ENCODE assay signal across 8 cellular contexts in genomic region chr11:61332823-61333637, GRCh38. TPM values are rescaled to one million over a fixed set of nuclear protein-coding genes. Genes with fewer than 3 reads are reported as not detected.
A peak's percentile ranks its signal among the peaks of the same experiment; 100 is the strongest.
DNase-seq lines count a peak whose midpoint lies in the region; ATAC-seq and TF ChIP-seq lines count a peak whose summit lies in the region.

Gene DDB1 (minus strand): TSS chr11:61333105. CDS start chr11:61332968, 137 bp downstream.
Gene TKFC (plus strand): TSS chr11:61333228. CDS start chr11:61334729, 1,501 bp downstream.

- H3K4me3 ChIP-seq in AG09309 (ENCODE audit: control insufficient read depth, low read depth, low read length), result peak within 1 kb of the TSS; percentile 87
- peak within 1 kb of the TSS; percentile 82 to 99 (median 90) for H3K4me3 ChIP-seq in spleen

- ATAC-seq in GM19035 (IDR thresholded peaks at IDR 0.05; ENCODE audit: unreplicated experiment) (peak; percentile 90), HG03342 (IDR thresholded peaks at IDR 0.05; ENCODE audit: unreplicated experiment) (peak; percentile 87)

- intact Hi-C loops in spleen (cut with DNase I; ENCODE audit: low total_unique reads), result loop anchor here (10.0 kb wide), 1 partner anchor 92 kb away; the partner anchor contains the start of gene CPSF7

- peaks cover 36 to 89% (median 57%) of the 10 kb centered on the region in 6 donors for H3K4me1 ChIP-seq in spleen

- TF ChIP-seq CTCF in AG09309 (IDR thresholded peaks at IDR 0.05; ENCODE audit: control insufficient read depth, insufficient read depth, low read depth, low read length, missing control alignments), result no peak
- TF ChIP-seq CTCF in spleen (IDR thresholded peaks at IDR 0.05 in 8 of 11, conservative IDR thresholded peaks at IDR 0.05 in 3 of 11), result peak in 3 of 11 experiments; percentile 6 to 23 (median 23)

- peak; percentile 8 to 62 (median 58) for TF ChIP-seq POLR2A in spleen (IDR thresholded peaks at IDR 0.05)

- no peaks in the 10 kb centered on the region for H3K9me3 ChIP-seq in spleen

- H3K36me3 ChIP-seq in spleen, result peaks cover 0 to 34% (median 12%) of the 10 kb centered on the region in 6 donors

- no peaks in the 10 kb centered on the region for H3K27me3 ChIP-seq in spleen (replicated peaks in 1 of 7)

- DNase-seq in AG09309 (ENCODE audit: low read depth) (peak; percentile 33), NCI-H446 (lab: John Stamatoyannopoulos, UW) (peak; percentile 90 to 97), inferior parietal cortex (ENCODE audit: extremely low spot score) (peak; percentile 93), spleen (peak; percentile 100)
- DNase-seq in activated CD4-positive, CD25-positive, alpha-beta regulatory T cell treated with anti-CD3 and anti-CD28 coated beads, Interleukin-2, amount 50 U/mL, for 16 hours (ENCODE audit: low read depth, low spot score), result peak; percentile 94
- DNase-seq in central memory CD4-positive, alpha-beta T cell, result peak; percentile 97

- 0 to 1% (median 0%) methylated on average over 20 to 83 of the region's 83 CpGs for WGBS in spleen, 5 donors

- peak within 1 kb of the TSS; percentile 82 to 96 (median 92) for H3K27ac ChIP-seq in spleen

RNA-seq across cellular contexts. Expression of gene DDB1, which starts in this region (rescaled TPM):
- 100 to 1,000 TPM; 118 to 157 (median 151) TPM for total RNA-seq in spleen
- polyA plus RNA-seq in spleen, result 10 to 100 TPM; 68.7 to 94.7 (median 83.4) TPM

RNA-seq across cellular contexts. Expression of gene TKFC, which starts in this region (rescaled TPM):
- total RNA-seq in spleen, result 10 to 100 TPM; 33.1 to 61.5 (median 36.4) TPM
- polyA plus RNA-seq in spleen, result 10 to 100 TPM; 30.6 to 45.3 (median 31.3) TPM

Comparison
In these comparisons a context has a peak if more than half of its experiments do, and no peak if none do; other contexts are left out.
1. Peak in every context shown above with its lines: DNase-seq, ATAC-seq, H3K4me3 ChIP-seq and H3K27ac ChIP-seq.
2. DNase-seq: peak in every context shown above with its lines; median percentile 100 in spleen; 97 in central memory CD4-positive, alpha-beta T cell; 94 in activated CD4-positive, CD25-positive, alpha-beta regulatory T cell treated with anti-CD3 and anti-CD28 coated beads, Interleukin-2, amount 50 U/mL, for 16 hours; 94 in NCI-H446; 93 in inferior parietal cortex; 33 in AG09309.